6 cellular contexts compared by ENCODE assay signal in genomic region chr14:93169595-93169994, GRCh38. TPM values are rescaled to one million over a fixed set of nuclear protein-coding genes. Genes with fewer than 3 reads are reported as not detected.
A peak's percentile ranks its signal among the peaks of the same experiment; 100 is the strongest.
DNase-seq lines count a peak whose midpoint lies in the region; ATAC-seq, FAIRE-seq and TF ChIP-seq lines count a peak whose summit lies in the region.
"Not testable (repeated sequence)": the region's sequence is repeated elsewhere in the genome, so short reads cannot be mapped to it uniquely, and the experiment has no call there.

No MANE protein-coding gene starts in this region.

- H3K4me3 Mint-ChIP-seq in WTC11; glutamatergic neuron (ENCODE audit: unreplicated experiment); nephron progenitor cell: not testable (repeated sequence)

- H3K79me1 ChIP-seq in neuronal stem cell (ENCODE audit: low read depth, low read length), result not testable (repeated sequence)

- not testable (repeated sequence) for H4K91ac ChIP-seq in neuronal stem cell (ENCODE audit: low read depth, low read length, poor library complexity)

- H3K4me3 ChIP-seq in HepG2 (replicated peaks in 1 of 3; ENCODE audit: insufficient read depth in 1 of 3, low read depth in 2 of 3, low read length in 3 of 3); neuronal stem cell (ENCODE audit: low read length in 2 of 2): not testable (repeated sequence)

- H3K27ac Mint-ChIP-seq in WTC11, result not testable (repeated sequence)
- H3K27ac Mint-ChIP-seq in glutamatergic neuron (ENCODE audit: unreplicated experiment) (peak overlapping the region; percentile 59), nephron progenitor cell (peak overlapping the region; percentile 64)

- H3K36me3 ChIP-seq in HepG2 (replicated peaks in 1 of 2; ENCODE audit: control insufficient read depth in 1 of 2, insufficient read depth in 2 of 2, low read length in 2 of 2); neuronal stem cell (replicated peaks in 1 of 2; ENCODE audit: control insufficient read depth in 2 of 2, insufficient read depth in 2 of 2, low read length in 2 of 2): not testable (repeated sequence)

- not testable (repeated sequence) for H3K9ac ChIP-seq in HepG2 (ENCODE audit: insufficient read depth, low read depth, low read length); neuronal stem cell (ENCODE audit: low read depth, low read length, poor library complexity)

- not testable (repeated sequence) for H2BK5ac ChIP-seq in neuronal stem cell (ENCODE audit: low read length)

- H3K4me1 Mint-ChIP-seq in WTC11; glutamatergic neuron (ENCODE audit: low read depth, unreplicated experiment): not testable (repeated sequence)
- peaks cover 28% of the 10 kb centered on the region for H3K4me1 Mint-ChIP-seq in nephron progenitor cell

- H3K9me3 ChIP-seq in HepG2 (ENCODE audit: low read length); neuronal stem cell (replicated peaks in 1 of 2; ENCODE audit: control insufficient read depth in 2 of 2, insufficient read depth in 1 of 2, low read depth in 1 of 2, low read length in 2 of 2): not testable (repeated sequence)

- FAIRE-seq in HepG2 (lab: Jason Lieb, UNC), result not testable (repeated sequence)

- intact Hi-C loops in HepG2 (cut with micrococcal nuclease; ENCODE audit: unreplicated experiment); sciatic nerve (cut with DNase I): not testable (repeated sequence)

- peak overlapping the region; percentile 51 for H3K27ac ChIP-seq in HepG2 (ENCODE audit: extremely low read length, insufficient read depth, low read length)
- H3K27ac ChIP-seq in neuronal stem cell (replicated peaks; ENCODE audit: low read length), result not testable (repeated sequence)

- not testable (repeated sequence) for H4K8ac ChIP-seq in neuronal stem cell (ENCODE audit: low read depth, low read length)

- not testable (repeated sequence) for H2BK15ac ChIP-seq in neuronal stem cell (ENCODE audit: low read length)

- not testable (repeated sequence) for TF ChIP-seq CTCF in WTC11 (IDR thresholded peaks at IDR 0.05); glutamatergic neuron (IDR thresholded peaks at IDR 0.05; ENCODE audit: partially characterized antibody, unreplicated experiment); HepG2 (CRISPR knock-in tag; IDR thresholded peaks at IDR 0.05); nephron progenitor cell (IDR thresholded peaks at IDR 0.05)

- H3K9me3 Mint-ChIP-seq in WTC11; glutamatergic neuron (ENCODE audit: unreplicated experiment): not testable (repeated sequence)
- H3K9me3 Mint-ChIP-seq in nephron progenitor cell, result peaks cover 15% of the 10 kb centered on the region

- not testable (repeated sequence) for H2AFZ ChIP-seq in HepG2 (ENCODE audit: low read length)
- peak overlapping the region; percentile 69 for H2AFZ ChIP-seq in neuronal stem cell (ENCODE audit: low read length)

- not testable (repeated sequence) for H4K20me1 ChIP-seq in HepG2 (ENCODE audit: insufficient read depth, low read length)

- 94% methylated on average over 6 of the region's 8 CpGs for WGBS in HepG2 (ENCODE audit: low lambda C conversion rate)
- no CpG with 5 or more reads among the region's 8 CpGs for WGBS in neuronal stem cell (ENCODE audit: extremely low coverage in 2 of 2, insufficient read length in 2 of 2, insufficient replicate concordance in 1 of 2), 2 donors

- in situ Hi-C loops in HepG2 (cut with HindIII; ENCODE audit: extremely low pct_ligation_motif_present, low pct_unique_long_range_greater_than_20kb), result not testable (repeated sequence)

- DNase-seq in WTC11 (ENCODE audit: low spot score); glutamatergic neuron; HepG2 (ENCODE audit: low spot score); nephron progenitor cell; neuronal stem cell (ENCODE audit: low spot score): not testable (repeated sequence)
- DNase-seq in sciatic nerve (ENCODE audit: low spot score), result peak; percentile 12

- H3K23ac ChIP-seq in neuronal stem cell (ENCODE audit: low read depth, low read length, poor library complexity), result not testable (repeated sequence)

- H2BK12ac ChIP-seq in neuronal stem cell (ENCODE audit: low read length), result not testable (repeated sequence)

- H3K36me3 Mint-ChIP-seq in WTC11; glutamatergic neuron (ENCODE audit: unreplicated experiment); nephron progenitor cell (ENCODE audit: low read depth): not testable (repeated sequence)

- not testable (repeated sequence) for H3K4ac ChIP-seq in neuronal stem cell (ENCODE audit: low read length)

- not testable (repeated sequence) for H3K27me3 ChIP-seq in HepG2 (ENCODE audit: control insufficient read depth in 1 of 2, insufficient read depth in 2 of 2, low read length in 2 of 2); neuronal stem cell (ENCODE audit: control insufficient read depth in 3 of 3, insufficient read depth in 3 of 3, low read depth in 1 of 3, low read length in 3 of 3)

- POLR2A ChIA-PET in WTC11 (lab: Charles Lee), result not testable (repeated sequence)
- POLR2A ChIA-PET in HepG2 (lab: Yijun Ruan, JAX), result interaction anchor here (0.6 kb wide), 1 partner anchor 10 kb away, joined by 3 read pairs; no protein-coding TSS in a partner anchor

- H3K27me3 Mint-ChIP-seq in WTC11 (ENCODE audit: low read depth); glutamatergic neuron (ENCODE audit: unreplicated experiment); nephron progenitor cell (ENCODE audit: low read depth, poor library complexity): not testable (repeated sequence)

- not testable (repeated sequence) for H3K14ac ChIP-seq in neuronal stem cell (ENCODE audit: low read length)

- TF ChIP-seq EP300 in HepG2 (IDR thresholded peaks at IDR 0.05; ENCODE audit: low read depth in 2 of 2, low read length in 2 of 2); HepG2 (CRISPR knock-in tag; IDR thresholded peaks at IDR 0.05; ENCODE audit: borderline replicate concordance): not testable (repeated sequence)

- CTCF ChIA-PET in WTC11 (lab: Charles Lee), result interaction anchor here (1.0 to 2.0 kb wide), 4 partner anchors 8 to 179 kb away, joined by 3 to 10 read pairs (median 6); no protein-coding TSS in a partner anchor
- CTCF ChIA-PET in HepG2 (lab: Yijun Ruan, JAX; ENCODE audit: low intra/inter-chr PET ratio, low total read pairs), result not testable (repeated sequence)

- not testable (repeated sequence) for H2BK120ac ChIP-seq in neuronal stem cell (ENCODE audit: low read depth, low read length)

- TF ChIP-seq RAD21 in HepG2 (CRISPR knock-in tag; IDR thresholded peaks at IDR 0.05), result not testable (repeated sequence)

- not testable (repeated sequence) for BruUV-seq in HepG2 (replicated peaks; lab: Mats Ljungman, UMichigan)

- not testable (repeated sequence) for H3K4me2 ChIP-seq in HepG2 (ENCODE audit: low read depth, low read length); neuronal stem cell (ENCODE audit: insufficient read depth, low read length, poor library complexity, severe bottlenecking)

- H3K79me2 ChIP-seq in HepG2 (ENCODE audit: insufficient read depth, low read length), result not testable (repeated sequence)

- ATAC-seq in WTC11, HepG2, sciatic nerve: not testable (repeated sequence)

- H2AK5ac ChIP-seq in neuronal stem cell (ENCODE audit: low read depth, low read length), result not testable (repeated sequence)

- H3K4me1 ChIP-seq in HepG2 (ENCODE audit: insufficient read depth, low read length), result peaks cover 81% of the 10 kb centered on the region
- H3K4me1 ChIP-seq in neuronal stem cell (ENCODE audit: control insufficient read depth in 2 of 2, insufficient read depth in 1 of 2, low read depth in 1 of 2, low read length in 2 of 2), result not testable (repeated sequence)

- peak in 1 of 2 experiments; percentile 54; a peak in 1 of 4 replicates for TF ChIP-seq POLR2A in HepG2 (IDR thresholded peaks at IDR 0.05; ENCODE audit: insufficient read depth in 1 of 2, low read depth in 2 of 2, low read length in 2 of 2)

- not testable (repeated sequence) for H3K18ac ChIP-seq in neuronal stem cell (ENCODE audit: low read length)

RNA-seq across cellular contexts. Expression of gene MOAP1, which starts 15.1 kb away (rescaled TPM):
- total RNA-seq in WTC11 (2021) (16.7 to 18.1 TPM (median 17.2 TPM) in 3 replicates), glutamatergic neuron (ENCODE audit: unreplicated experiment) (60.4 TPM), HepG2 (2016; rRNA removed; fragmentation: Illumina TruSeq; extraction: Trizol) (14.6 and 14.9 TPM in 2 replicates), sciatic nerve (22.9 TPM)
- 2.6 TPM in 2 replicates for total RNA-seq in HepG2 (2016; cell fraction: cytosol; rRNA removed; fragmentation: Illumina TruSeq; extraction: Trizol; ENCODE audit: low read depth)
- 14.8 and 15.2 TPM in 2 replicates for total RNA-seq in HepG2 (2016; cell fraction: insoluble cytoplasmic fraction; rRNA removed; fragmentation: Illumina TruSeq; extraction: Trizol)
- 7.5 and 8.6 TPM in 2 replicates for total RNA-seq in HepG2 (2016; cell fraction: membrane; rRNA removed; fragmentation: Illumina TruSeq; extraction: Trizol)
- total RNA-seq in HepG2 (2016; cell fraction: nucleus; rRNA removed; fragmentation: Illumina TruSeq; extraction: Trizol), result 10.0 and 11.2 TPM in 2 replicates
- 47.0 and 48.6 TPM in 2 replicates for polyA plus RNA-seq in HepG2 (2011; rRNA removed)
- 34.9 and 57.3 TPM in 2 replicates for polyA plus RNA-seq in HepG2 (2011; cell fraction: cytosol; rRNA removed)
- 12.5 and 24.3 TPM in 2 replicates for polyA plus RNA-seq in HepG2 (2011; cell fraction: nucleus; rRNA removed)
- polyA plus RNA-seq in HepG2 (2012), result 22.2 and 29.6 TPM in 2 replicates
- 2.0 and 2.1 TPM in 2 replicates for polyA plus RNA-seq in HepG2 (2016; cell fraction: cytosol; fragmentation: Illumina TruSeq; extraction: Trizol; ENCODE audit: low read depth)
- 13.6 and 14.1 TPM in 2 replicates for polyA plus RNA-seq in HepG2 (2016; cell fraction: insoluble cytoplasmic fraction; fragmentation: Illumina TruSeq; extraction: Trizol; ENCODE audit: low read depth)
- polyA plus RNA-seq in HepG2 (2016; cell fraction: membrane; fragmentation: Illumina TruSeq; extraction: Trizol; ENCODE audit: low read depth), result 5.0 and 5.9 TPM in 2 replicates
- polyA plus RNA-seq in HepG2 (2016; cell fraction: nucleus; fragmentation: Illumina TruSeq; extraction: Trizol; ENCODE audit: insufficient read depth, low read depth), result 16.6 and 18.7 TPM in 2 replicates
- 6.5 and 13.5 TPM in 2 replicates for polyA minus RNA-seq in HepG2 (2011; rRNA and poly(A)+ RNA removed; ENCODE audit: low replicate concordance)
- 14.9 and 19.2 TPM in 2 replicates for polyA minus RNA-seq in HepG2 (2011; cell fraction: cytosol; rRNA and poly(A)+ RNA removed)
- 8.9 and 11.3 TPM in 2 replicates for polyA minus RNA-seq in HepG2 (2011; cell fraction: nucleus; rRNA and poly(A)+ RNA removed)
- polyA plus RNA-seq in neuronal stem cell (2013, experiment 1 of 2), result 18.5 TPM
- polyA plus RNA-seq in neuronal stem cell (2013, experiment 2 of 2), result 17.9 TPM

RNA-seq across cellular contexts. Expression of gene LYSET, which starts 15.5 kb away (rescaled TPM):
- total RNA-seq in WTC11 (2021) (24.7 to 25.6 TPM (median 25.5 TPM) in 3 replicates), glutamatergic neuron (ENCODE audit: unreplicated experiment) (15.9 TPM), HepG2 (2016; rRNA removed; fragmentation: Illumina TruSeq; extraction: Trizol) (19.1 and 20.1 TPM in 2 replicates), sciatic nerve (15.8 TPM)
- total RNA-seq in HepG2 (2016; cell fraction: cytosol; rRNA removed; fragmentation: Illumina TruSeq; extraction: Trizol; ENCODE audit: low read depth), result 42.0 and 42.3 TPM in 2 replicates
- total RNA-seq in HepG2 (2016; cell fraction: insoluble cytoplasmic fraction; rRNA removed; fragmentation: Illumina TruSeq; extraction: Trizol), result 16.7 and 22.4 TPM in 2 replicates
- total RNA-seq in HepG2 (2016; cell fraction: membrane; rRNA removed; fragmentation: Illumina TruSeq; extraction: Trizol), result 51.5 and 52.1 TPM in 2 replicates
- 12.2 and 14.3 TPM in 2 replicates for total RNA-seq in HepG2 (2016; cell fraction: nucleus; rRNA removed; fragmentation: Illumina TruSeq; extraction: Trizol)
- polyA plus RNA-seq in HepG2 (2011; rRNA removed), result 36.4 and 36.6 TPM in 2 replicates
- 16.8 and 29.8 TPM in 2 replicates for polyA plus RNA-seq in HepG2 (2011; cell fraction: cytosol; rRNA removed)
- polyA plus RNA-seq in HepG2 (2011; cell fraction: nucleus; rRNA removed), result 5.7 and 8.0 TPM in 2 replicates
- 31.1 and 33.0 TPM in 2 replicates for polyA plus RNA-seq in HepG2 (2012)
- polyA plus RNA-seq in HepG2 (2016; cell fraction: cytosol; fragmentation: Illumina TruSeq; extraction: Trizol; ENCODE audit: low read depth), result 79.3 and 89.7 TPM in 2 replicates
- 30.2 and 31.4 TPM in 2 replicates for polyA plus RNA-seq in HepG2 (2016; cell fraction: insoluble cytoplasmic fraction; fragmentation: Illumina TruSeq; extraction: Trizol; ENCODE audit: low read depth)
- polyA plus RNA-seq in HepG2 (2016; cell fraction: membrane; fragmentation: Illumina TruSeq; extraction: Trizol; ENCODE audit: low read depth), result 77.9 and 80.5 TPM in 2 replicates
- 26.1 and 29.5 TPM in 2 replicates for polyA plus RNA-seq in HepG2 (2016; cell fraction: nucleus; fragmentation: Illumina TruSeq; extraction: Trizol; ENCODE audit: insufficient read depth, low read depth)
- 9.2 and 13.6 TPM in 2 replicates for polyA minus RNA-seq in HepG2 (2011; rRNA and poly(A)+ RNA removed; ENCODE audit: low replicate concordance)
- polyA minus RNA-seq in HepG2 (2011; cell fraction: cytosol; rRNA and poly(A)+ RNA removed), result 7.6 and 9.5 TPM in 2 replicates
- polyA minus RNA-seq in HepG2 (2011; cell fraction: nucleus; rRNA and poly(A)+ RNA removed), result 11.3 and 12.2 TPM in 2 replicates
- 34.4 TPM for polyA plus RNA-seq in neuronal stem cell (2013, experiment 1 of 2)
- polyA plus RNA-seq in neuronal stem cell (2013, experiment 2 of 2), result 34.8 TPM

RNA-seq across cellular contexts. Expression of gene GON7, which starts 37.3 kb away (rescaled TPM):
- total RNA-seq in WTC11 (2021) (7.1 to 8.0 TPM (median 7.4 TPM) in 3 replicates), glutamatergic neuron (ENCODE audit: unreplicated experiment) (6.5 TPM), HepG2 (2016; rRNA removed; fragmentation: Illumina TruSeq; extraction: Trizol) (28.0 and 45.9 TPM in 2 replicates), sciatic nerve (7.4 TPM)
- total RNA-seq in HepG2 (2016; cell fraction: cytosol; rRNA removed; fragmentation: Illumina TruSeq; extraction: Trizol; ENCODE audit: low read depth), result 10.0 and 10.6 TPM in 2 replicates
- total RNA-seq in HepG2 (2016; cell fraction: insoluble cytoplasmic fraction; rRNA removed; fragmentation: Illumina TruSeq; extraction: Trizol), result 31.3 and 51.3 TPM in 2 replicates
- total RNA-seq in HepG2 (2016; cell fraction: membrane; rRNA removed; fragmentation: Illumina TruSeq; extraction: Trizol), result 19.3 and 22.3 TPM in 2 replicates
- total RNA-seq in HepG2 (2016; cell fraction: nucleus; rRNA removed; fragmentation: Illumina TruSeq; extraction: Trizol), result 10.7 and 11.5 TPM in 2 replicates
- 8.9 and 11.9 TPM in 2 replicates for polyA plus RNA-seq in HepG2 (2011; rRNA removed)
- polyA plus RNA-seq in HepG2 (2011; cell fraction: cytosol; rRNA removed), result 6.4 and 8.8 TPM in 2 replicates
- polyA plus RNA-seq in HepG2 (2011; cell fraction: nucleus; rRNA removed), result 1.5 and 2.1 TPM in 2 replicates
- 12.2 and 13.2 TPM in 2 replicates for polyA plus RNA-seq in HepG2 (2012)
- 10.7 and 11.1 TPM in 2 replicates for polyA plus RNA-seq in HepG2 (2016; cell fraction: cytosol; fragmentation: Illumina TruSeq; extraction: Trizol; ENCODE audit: low read depth)
- polyA plus RNA-seq in HepG2 (2016; cell fraction: insoluble cytoplasmic fraction; fragmentation: Illumina TruSeq; extraction: Trizol; ENCODE audit: low read depth), result 47.3 and 54.8 TPM in 2 replicates
- 19.2 and 21.7 TPM in 2 replicates for polyA plus RNA-seq in HepG2 (2016; cell fraction: membrane; fragmentation: Illumina TruSeq; extraction: Trizol; ENCODE audit: low read depth)
- 15.8 and 18.4 TPM in 2 replicates for polyA plus RNA-seq in HepG2 (2016; cell fraction: nucleus; fragmentation: Illumina TruSeq; extraction: Trizol; ENCODE audit: insufficient read depth, low read depth)
- polyA minus RNA-seq in HepG2 (2011; rRNA and poly(A)+ RNA removed; ENCODE audit: low replicate concordance), result 2.3 and 3.7 TPM in 2 replicates
- polyA minus RNA-seq in HepG2 (2011; cell fraction: cytosol; rRNA and poly(A)+ RNA removed), result 2.7 and 4.6 TPM in 2 replicates
- 2.3 and 2.4 TPM in 2 replicates for polyA minus RNA-seq in HepG2 (2011; cell fraction: nucleus; rRNA and poly(A)+ RNA removed)
- 10.9 TPM for polyA plus RNA-seq in neuronal stem cell (2013, experiment 1 of 2)
- polyA plus RNA-seq in neuronal stem cell (2013, experiment 2 of 2), result 10.5 TPM

RNA-seq across cellular contexts. Expression of gene UBR7, which starts 37.5 kb away (rescaled TPM):
- total RNA-seq in WTC11 (2021) (21.1 to 28.9 TPM (median 24.0 TPM) in 3 replicates), glutamatergic neuron (ENCODE audit: unreplicated experiment) (17.4 TPM), HepG2 (2016; rRNA removed; fragmentation: Illumina TruSeq; extraction: Trizol) (19.7 and 35.5 TPM in 2 replicates), sciatic nerve (18.7 TPM)
- total RNA-seq in HepG2 (2016; cell fraction: cytosol; rRNA removed; fragmentation: Illumina TruSeq; extraction: Trizol; ENCODE audit: low read depth), result 2.1 and 2.3 TPM in 2 replicates
- total RNA-seq in HepG2 (2016; cell fraction: insoluble cytoplasmic fraction; rRNA removed; fragmentation: Illumina TruSeq; extraction: Trizol), result 20.8 and 37.3 TPM in 2 replicates
- total RNA-seq in HepG2 (2016; cell fraction: membrane; rRNA removed; fragmentation: Illumina TruSeq; extraction: Trizol), result 9.5 and 11.1 TPM in 2 replicates
- total RNA-seq in HepG2 (2016; cell fraction: nucleus; rRNA removed; fragmentation: Illumina TruSeq; extraction: Trizol), result 10.5 and 10.7 TPM in 2 replicates
- 8.5 and 11.0 TPM in 2 replicates for polyA plus RNA-seq in HepG2 (2011; rRNA removed)
- 6.5 and 8.1 TPM in 2 replicates for polyA plus RNA-seq in HepG2 (2011; cell fraction: cytosol; rRNA removed)
- polyA plus RNA-seq in HepG2 (2011; cell fraction: nucleus; rRNA removed), result 6.4 and 6.8 TPM in 2 replicates
- polyA plus RNA-seq in HepG2 (2012), result 6.1 and 10.7 TPM in 2 replicates
- 1.8 and 2.0 TPM in 2 replicates for polyA plus RNA-seq in HepG2 (2016; cell fraction: cytosol; fragmentation: Illumina TruSeq; extraction: Trizol; ENCODE audit: low read depth)
- polyA plus RNA-seq in HepG2 (2016; cell fraction: insoluble cytoplasmic fraction; fragmentation: Illumina TruSeq; extraction: Trizol; ENCODE audit: low read depth), result 34.6 and 35.6 TPM in 2 replicates
- 5.7 and 6.7 TPM in 2 replicates for polyA plus RNA-seq in HepG2 (2016; cell fraction: membrane; fragmentation: Illumina TruSeq; extraction: Trizol; ENCODE audit: low read depth)
- polyA plus RNA-seq in HepG2 (2016; cell fraction: nucleus; fragmentation: Illumina TruSeq; extraction: Trizol; ENCODE audit: insufficient read depth, low read depth), result 15.4 and 15.7 TPM in 2 replicates
- polyA minus RNA-seq in HepG2 (2011; rRNA and poly(A)+ RNA removed; ENCODE audit: low replicate concordance), result 6.6 and 21.0 TPM in 2 replicates
- polyA minus RNA-seq in HepG2 (2011; cell fraction: cytosol; rRNA and poly(A)+ RNA removed), result 6.9 and 11.5 TPM in 2 replicates
- polyA minus RNA-seq in HepG2 (2011; cell fraction: nucleus; rRNA and poly(A)+ RNA removed), result 7.5 and 8.0 TPM in 2 replicates
- 22.6 TPM for polyA plus RNA-seq in neuronal stem cell (2013, experiment 1 of 2)
- 22.2 TPM for polyA plus RNA-seq in neuronal stem cell (2013, experiment 2 of 2)

RNA-seq across cellular contexts. Expression of gene ITPK1, which starts 53.9 kb away (rescaled TPM):
- total RNA-seq in WTC11 (2021), result 116 to 144 TPM (median 121 TPM) in 3 replicates
- 132 TPM for total RNA-seq in glutamatergic neuron (ENCODE audit: unreplicated experiment)
- total RNA-seq in HepG2 (2016; rRNA removed; fragmentation: Illumina TruSeq; extraction: Trizol), result 20.5 and 28.1 TPM in 2 replicates
- 8.4 and 11.5 TPM in 2 replicates for total RNA-seq in HepG2 (2016; cell fraction: cytosol; rRNA removed; fragmentation: Illumina TruSeq; extraction: Trizol; ENCODE audit: low read depth)
- total RNA-seq in HepG2 (2016; cell fraction: insoluble cytoplasmic fraction; rRNA removed; fragmentation: Illumina TruSeq; extraction: Trizol), result 15.9 and 20.1 TPM in 2 replicates
- total RNA-seq in HepG2 (2016; cell fraction: membrane; rRNA removed; fragmentation: Illumina TruSeq; extraction: Trizol), result 31.0 and 31.9 TPM in 2 replicates
- 11.8 and 15.8 TPM in 2 replicates for total RNA-seq in HepG2 (2016; cell fraction: nucleus; rRNA removed; fragmentation: Illumina TruSeq; extraction: Trizol)
- polyA plus RNA-seq in HepG2 (2011; rRNA removed), result 47.5 and 64.2 TPM in 2 replicates
- polyA plus RNA-seq in HepG2 (2011; cell fraction: cytosol; rRNA removed), result 30.0 and 37.2 TPM in 2 replicates
- 30.6 and 37.4 TPM in 2 replicates for polyA plus RNA-seq in HepG2 (2011; cell fraction: nucleus; rRNA removed)
- 17.7 and 18.1 TPM in 2 replicates for polyA plus RNA-seq in HepG2 (2012)
- polyA plus RNA-seq in HepG2 (2016; cell fraction: cytosol; fragmentation: Illumina TruSeq; extraction: Trizol; ENCODE audit: low read depth), result 21.3 and 21.6 TPM in 2 replicates
- polyA plus RNA-seq in HepG2 (2016; cell fraction: insoluble cytoplasmic fraction; fragmentation: Illumina TruSeq; extraction: Trizol; ENCODE audit: low read depth), result 28.1 and 40.5 TPM in 2 replicates
- polyA plus RNA-seq in HepG2 (2016; cell fraction: membrane; fragmentation: Illumina TruSeq; extraction: Trizol; ENCODE audit: low read depth), result 43.7 and 50.0 TPM in 2 replicates
- 24.0 and 25.1 TPM in 2 replicates for polyA plus RNA-seq in HepG2 (2016; cell fraction: nucleus; fragmentation: Illumina TruSeq; extraction: Trizol; ENCODE audit: insufficient read depth, low read depth)
- 147 and 407 TPM in 2 replicates for polyA minus RNA-seq in HepG2 (2011; rRNA and poly(A)+ RNA removed; ENCODE audit: low replicate concordance)
- polyA minus RNA-seq in HepG2 (2011; cell fraction: cytosol; rRNA and poly(A)+ RNA removed), result 32.5 and 39.1 TPM in 2 replicates
- polyA minus RNA-seq in HepG2 (2011; cell fraction: nucleus; rRNA and poly(A)+ RNA removed), result 12.5 and 17.4 TPM in 2 replicates
- polyA plus RNA-seq in neuronal stem cell (2013, experiment 1 of 2), result 22.2 TPM
- polyA plus RNA-seq in neuronal stem cell (2013, experiment 2 of 2), result 24.0 TPM
- total RNA-seq in sciatic nerve, result 118 TPM
